Comparison of ENCODE assay signal across 8 cellular contexts in genomic region chr6:28657367-28657755, GRCh38.
A peak's percentile ranks its signal among the peaks of the same experiment; 100 is the strongest.
DNase-seq lines count a peak whose midpoint lies in the region; ATAC-seq and TF ChIP-seq lines count a peak whose summit lies in the region.

No MANE protein-coding gene starts in this region.

- peaks cover 8 to 26% (median 22%) of the 10 kb centered on the region in 4 donors for H3K4me1 Mint-ChIP-seq in naive thymus-derived CD8-positive, alpha-beta T cell

- H3K9me3 ChIP-seq in BE2C (no peaks in the 10 kb centered on the region), HUES6 (ENCODE audit: control insufficient read depth, insufficient read depth, low read depth, low read length) (no peaks in the 10 kb centered on the region)

- peaks cover 4% of the 10 kb centered on the region for H3K27me3 ChIP-seq in BE2C
- H3K27me3 ChIP-seq in HUES6 (ENCODE audit: control insufficient read depth, insufficient read depth, low read length), result peaks cover 4% of the 10 kb centered on the region; the same call in 1 of the 2 replicates
- H3K27me3 ChIP-seq in brain microvascular endothelial cell (replicated peaks), result no peaks in the 10 kb centered on the region

- in situ Hi-C loops in brain microvascular endothelial cell (cut with HindIII; ENCODE audit: low pct_ligation_motif_present, low sequenced_read_pairs), result no loop called here

- no peak for TF ChIP-seq CTCF in BE2C (IDR thresholded peaks at IDR 0.05; ENCODE audit: low read depth, low read length)
- no peak for TF ChIP-seq CTCF in brain microvascular endothelial cell (IDR thresholded peaks at IDR 0.05; ENCODE audit: low read depth, low read length, missing control alignments)

- no peak for ATAC-seq in naive thymus-derived CD8-positive, alpha-beta T cell
- ATAC-seq in GM19397 (IDR thresholded peaks at IDR 0.05; ENCODE audit: unreplicated experiment) (no peak), HG03108 (IDR thresholded peaks at IDR 0.05; ENCODE audit: unreplicated experiment) (no peak)

- H3K4me3 ChIP-seq in BE2C (ENCODE audit: low read depth, low read length), result peak overlapping the region; percentile 70
- peak overlapping the region; percentile 84 for H3K4me3 ChIP-seq in HUES6 (ENCODE audit: low read depth, low read length)
- H3K4me3 ChIP-seq in brain microvascular endothelial cell (ENCODE audit: low read depth, low read length), result peak overlapping the region; percentile 28

- H3K36me3 Mint-ChIP-seq in naive thymus-derived CD8-positive, alpha-beta T cell, result peaks cover 0 to 5% (median 4%) of the 10 kb centered on the region in 3 donors

- H3K36me3 ChIP-seq in BE2C (no peaks in the 10 kb centered on the region), HUES6 (ENCODE audit: control insufficient read depth, insufficient read depth, low read length) (no peaks in the 10 kb centered on the region), brain microvascular endothelial cell (replicated peaks) (no peaks in the 10 kb centered on the region)

- DNase-seq in BE2C (no peak), brain microvascular endothelial cell (no peak), D341Med (ENCODE audit: low spot score) (no peak), NCI-H526 treated with DMSO at 0.1 percent for 48 hours (lab: John Stamatoyannopoulos, UW) (no peak)
- no peak for DNase-seq in naive thymus-derived CD8-positive, alpha-beta T cell

- no peak overlapping the region for H3K27ac ChIP-seq in HUES6 (ENCODE audit: low read depth, low read length)
- H3K27ac ChIP-seq in brain microvascular endothelial cell, result no peak overlapping the region

- peaks cover 44 to 68% (median 61%) of the 10 kb centered on the region in 5 donors for H3K27me3 Mint-ChIP-seq in naive thymus-derived CD8-positive, alpha-beta T cell

- H3K9me3 Mint-ChIP-seq in naive thymus-derived CD8-positive, alpha-beta T cell, result peaks cover 0 to 4% (median 2%) of the 10 kb centered on the region in 9 donors

- no peak overlapping the region for H3K9ac ChIP-seq in HUES6 (ENCODE audit: low read length)

- peak overlapping the region in 1 of 10 donors; percentile 94 for H3K27ac Mint-ChIP-seq in naive thymus-derived CD8-positive, alpha-beta T cell

- H3K4me1 ChIP-seq in BE2C, result no peaks in the 10 kb centered on the region
- no peaks in the 10 kb centered on the region for H3K4me1 ChIP-seq in HUES6 (ENCODE audit: control insufficient read depth, insufficient read depth, low read length)

- H3K4me3 Mint-ChIP-seq in naive thymus-derived CD8-positive, alpha-beta T cell, result peak overlapping the region; percentile 75 to 91 (median 82)

- POLR2A ChIA-PET in naive thymus-derived CD8-positive, alpha-beta T cell (lab: Charles Lee), result no interaction called here

Comparison
In these comparisons a context has a peak if more than half of its experiments do, and no peak if none do; other contexts are left out.
1. H3K4me3 ChIP-seq: peak in every context shown above with its lines; median percentile 84 in HUES6; 70 in BE2C; 28 in brain microvascular endothelial cell.